ENCODE assay signal across 21 cellular contexts in genomic region chr22:22316589-22316988, GRCh38.
"Had no signal": no experiment of that assay in that cellular context is flagged by ENCODE, and none has a peak within 500 bp of the region (broad histone marks: within the 10 kb centered on the region; RNA-seq: fewer than 3 reads in every experiment).

No MANE protein-coding gene starts in this region.

- H3K4me3 Mint-ChIP-seq: activated B cell treated with CpG ODN at 0.5 μM for 24 hours; activated CD8-positive, alpha-beta T cell treated with anti-CD3 and anti-CD28 coated beads for 36 hours; activated naive CD4-positive, alpha-beta T cell treated with anti-CD3 and anti-CD28 coated beads, Interleukin-2, amount 50 U/mL, for 24 hours; activated naive CD8-positive, alpha-beta T cell treated with anti-CD3 and anti-CD28 coated beads, Interleukin-2, amount 50 U/mL, for 24 hours; activated T-cell treated with anti-CD3 and anti-CD28 coated beads, Interleukin-2, amount 50 U/mL, for 4 hours; activated T-helper 17 cell treated with anti-CD3 and anti-CD28 coated beads, Interleukin-2, amount 50 U/mL, for 72 hours; immature natural killer cell; natural killer cell treated with Interleukin-12 subunit alpha and Interleukin-12 subunit beta and Interleukin-15 and Interleukin-18, amount 100 ng/mL, for 72 hours had no signal

- H3K27ac Mint-ChIP-seq: activated B cell treated with CpG ODN at 0.5 μM for 24 hours; activated CD8-positive, alpha-beta T cell treated with anti-CD3 and anti-CD28 coated beads for 36 hours; activated naive CD4-positive, alpha-beta T cell treated with anti-CD3 and anti-CD28 coated beads, Interleukin-2, amount 50 U/mL, for 24 hours; activated naive CD8-positive, alpha-beta T cell treated with anti-CD3 and anti-CD28 coated beads, Interleukin-2, amount 50 U/mL, for 24 hours; activated T-helper 17 cell treated with anti-CD3 and anti-CD28 coated beads, Interleukin-2, amount 50 U/mL, for 72 hours; immature natural killer cell; natural killer cell treated with Interleukin-12 subunit alpha and Interleukin-12 subunit beta and Interleukin-15 and Interleukin-18, amount 100 ng/mL, for 72 hours had no signal

- H3K4me3 ChIP-seq: right atrium auricular region, tibial nerve had no signal

- H3K9me3 Mint-ChIP-seq: activated CD8-positive, alpha-beta T cell treated with anti-CD3 and anti-CD28 coated beads for 36 hours; activated naive CD4-positive, alpha-beta T cell treated with anti-CD3 and anti-CD28 coated beads, Interleukin-2, amount 50 U/mL, for 24 hours; activated naive CD8-positive, alpha-beta T cell treated with anti-CD3 and anti-CD28 coated beads, Interleukin-2, amount 50 U/mL, for 24 hours; activated T-helper 17 cell treated with anti-CD3 and anti-CD28 coated beads, Interleukin-2, amount 50 U/mL, for 72 hours; immature natural killer cell; natural killer cell treated with Interleukin-12 subunit alpha and Interleukin-12 subunit beta and Interleukin-15 and Interleukin-18, amount 100 ng/mL, for 72 hours had no signal

- H3K27me3 ChIP-seq: right atrium auricular region, tibial nerve had no signal

- H3K27me3 Mint-ChIP-seq: activated B cell treated with CpG ODN at 0.5 μM for 24 hours; activated CD8-positive, alpha-beta T cell treated with anti-CD3 and anti-CD28 coated beads for 36 hours; activated naive CD4-positive, alpha-beta T cell treated with anti-CD3 and anti-CD28 coated beads, Interleukin-2, amount 50 U/mL, for 24 hours; activated naive CD8-positive, alpha-beta T cell treated with anti-CD3 and anti-CD28 coated beads, Interleukin-2, amount 50 U/mL, for 24 hours; activated T-helper 17 cell treated with anti-CD3 and anti-CD28 coated beads, Interleukin-2, amount 50 U/mL, for 72 hours; natural killer cell treated with Interleukin-12 subunit alpha and Interleukin-12 subunit beta and Interleukin-15 and Interleukin-18, amount 100 ng/mL, for 72 hours had no signal

- H3K9me3 ChIP-seq: right atrium auricular region, tibial nerve had no signal

- DNase-seq: activated B cell treated with CpG ODN at 0.5 μM for 24 hours; activated CD4-positive, alpha-beta T cell treated with anti-CD3 and anti-CD28 coated beads, Interleukin-2, amount 50 U/mL, for 1 hour; activated CD8-positive, alpha-beta T cell treated with anti-CD3 and anti-CD28 coated beads for 36 hours; activated gamma-delta T cell treated with Interleukin-2 at 50 U/mL for 16 hours; activated naive CD8-positive, alpha-beta T cell treated with anti-CD3 and anti-CD28 coated beads, Interleukin-2, amount 50 U/mL, for 24 hours; activated T-cell treated with anti-CD3 and anti-CD28 coated beads, Interleukin-2, amount 50 U/mL, for 4 hours; amygdala; caudate nucleus; cortex of kidney; foreskin fibroblast; head of caudate nucleus; hippocampal formation; immature natural killer cell; stimulated activated naive CD4-positive, alpha-beta T cell; T-helper 2 cell had no signal

- ATAC-seq: activated CD8-positive, alpha-beta T cell treated with anti-CD3 and anti-CD28 coated beads for 36 hours; activated naive CD8-positive, alpha-beta T cell treated with anti-CD3 and anti-CD28 coated beads, Interleukin-2, amount 50 U/mL, for 24 hours; activated T-cell treated with anti-CD3 and anti-CD28 coated beads, Interleukin-2, amount 50 U/mL, for 4 hours; activated T-helper 17 cell treated with anti-CD3 and anti-CD28 coated beads, Interleukin-2, amount 50 U/mL, for 72 hours; esophagus mucosa; natural killer cell treated with Interleukin-12 subunit alpha and Interleukin-12 subunit beta and Interleukin-15 and Interleukin-18, amount 100 ng/mL, for 72 hours had no signal

- H3K4me1 Mint-ChIP-seq: activated naive CD4-positive, alpha-beta T cell treated with anti-CD3 and anti-CD28 coated beads, Interleukin-2, amount 50 U/mL, for 24 hours; activated naive CD8-positive, alpha-beta T cell treated with anti-CD3 and anti-CD28 coated beads, Interleukin-2, amount 50 U/mL, for 24 hours; activated T-helper 17 cell treated with anti-CD3 and anti-CD28 coated beads, Interleukin-2, amount 50 U/mL, for 72 hours had no signal

- H3K4me1 ChIP-seq: right atrium auricular region, tibial nerve had no signal

- H3K27ac ChIP-seq: right atrium auricular region, tibial nerve had no signal
